ENCODE assay signal across 18 cellular contexts in the genomic region with DNA sequence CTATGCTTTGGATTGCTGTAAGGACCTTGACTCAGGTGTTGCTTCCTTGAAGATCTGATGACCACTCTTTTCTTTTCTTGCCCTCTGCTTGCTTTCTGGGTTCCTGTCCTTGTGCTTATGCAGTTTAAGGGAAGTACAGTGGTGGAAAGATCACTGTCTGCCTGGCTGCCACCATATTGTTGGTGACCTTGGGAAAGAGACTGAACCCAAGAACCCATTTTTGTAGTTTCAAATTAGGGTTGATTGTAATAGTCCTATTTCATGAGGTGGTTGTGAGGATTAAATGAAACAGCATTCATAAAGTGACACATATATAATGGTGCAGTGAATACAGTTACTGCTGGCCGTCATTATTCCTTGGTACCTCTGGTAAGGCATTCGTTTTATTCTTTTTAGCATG. TPM values are rescaled to one million over a fixed set of nuclear protein-coding genes. Genes with fewer than 3 reads are reported as not detected.
DNase-seq lines count a peak whose midpoint lies in the region; ATAC-seq, FAIRE-seq and TF ChIP-seq lines count a peak whose summit lies in the region.
"Had no signal": no experiment of that assay in that cellular context is flagged by ENCODE, and none has a peak within 500 bp of the region (broad histone marks: within the 10 kb centered on the region; RNA-seq: fewer than 3 reads in every experiment).

No MANE protein-coding gene starts in this region.

- H3K4me1 ChIP-seq in heart left ventricle: peaks cover 23 to 94% (median 81%) of the 10 kb centered on the region in 12 donors
- peaks cover 75% of the 10 kb centered on the region for H3K4me1 ChIP-seq in keratinocyte (ENCODE audit: control insufficient read depth, extremely low read depth, insufficient read depth, low read length)
- peaks cover 24 to 83% (median 39%) of the 10 kb centered on the region in 3 donors for H3K4me1 ChIP-seq in gastroesophageal sphincter

- no peak for TF ChIP-seq POLR2A in heart left ventricle (IDR thresholded peaks at IDR 0.05)
- TF ChIP-seq POLR2A in gastroesophageal sphincter (IDR thresholded peaks at IDR 0.05): no peak

- POLR2A ChIA-PET in WTC11 (lab: Charles Lee): no interaction called here

- H3K36me3 ChIP-seq in heart left ventricle (no peaks in the 10 kb centered on the region), keratinocyte (ENCODE audit: control insufficient read depth in 2 of 2, extremely low read depth in 1 of 2, insufficient read depth in 2 of 2, low read length in 2 of 2) (no peaks in the 10 kb centered on the region), gastroesophageal sphincter (no peaks in the 10 kb centered on the region)
- H3K36me3 ChIP-seq: spleen had no signal

- peak overlapping the region; percentile 55 for H3K9ac ChIP-seq in keratinocyte (ENCODE audit: control insufficient read depth, extremely low read depth, insufficient read depth, low read length)

- CTCF ChIA-PET in WTC11 (lab: Charles Lee): interaction anchor here (1.0 kb wide), 1 partner anchor 13 kb away, joined by 3 read pairs; no protein-coding TSS in a partner anchor

- peaks cover 80% of the 10 kb centered on the region for H3K79me2 ChIP-seq in keratinocyte (ENCODE audit: control insufficient read depth, insufficient read depth, low read length)

- ATAC-seq in heart left ventricle (no peak), Right ventricle myocardium inferior (no peak), WTC11 (no peak), gastroesophageal sphincter (no peak), HG03175 (IDR thresholded peaks at IDR 0.05; ENCODE audit: unreplicated experiment) (no peak)
- ATAC-seq in stimulated activated naive B cell treated with anti-CD40 and anti-IgM and Interleukin-4, amounts not matched to agents 10 μg/mL and 1 μg/mL and 100 μg/mL, for 72 hours (replicated peaks): no peak
- ATAC-seq: K562, left colon had no signal

- H3K9me3 Mint-ChIP-seq in WTC11: peaks cover 2% of the 10 kb centered on the region; the same call in 1 of the 2 replicates
- H3K9me3 Mint-ChIP-seq in stimulated activated naive B cell treated with anti-CD40 and anti-IgM and Interleukin-4, amounts not matched to agents 10 μg/mL and 1 μg/mL and 100 μg/mL, for 72 hours: peaks cover 1 to 3% of the 10 kb centered on the region in 2 donors

- H4K20me1 ChIP-seq in keratinocyte (ENCODE audit: control insufficient read depth, extremely low read depth, insufficient read depth, low read length): peaks cover 4% of the 10 kb centered on the region

- H3K4me2 ChIP-seq in keratinocyte (ENCODE audit: control insufficient read depth, extremely low read depth, insufficient read depth, low read depth, low read length): peak overlapping the region; percentile 76

- no peak for FAIRE-seq in keratinocyte (lab: Jason Lieb, UNC)
- FAIRE-seq: K562, urothelium cell line had no signal

- intact Hi-C loops in heart left ventricle (cut with DNase I) (loop anchor here in 1 of 10 donors (5.0 kb wide), 1 partner anchor 36 kb away; no protein-coding TSS in a partner anchor), Right ventricle myocardium inferior (cut with DNase I) (no loop called here)

- dilution Hi-C loops in keratinocyte (cut with MboI; ENCODE audit: extremely low pct_ligation_motif_present, low sequenced_read_pairs): no loop called here

- WGBS in heart left ventricle, 4 donors: 85 to 95% (median 86%) methylated on average over 2 of the region's 2 CpGs
- WGBS in gastroesophageal sphincter (ENCODE audit: low coverage in 1 of 2), 2 donors: 92 to 100% methylated on average over 1 to 2 of the region's 2 CpGs

- no peaks in the 10 kb centered on the region for H3K27me3 Mint-ChIP-seq in WTC11 (ENCODE audit: low read depth)
- no peaks in the 10 kb centered on the region for H3K27me3 Mint-ChIP-seq in stimulated activated naive B cell treated with anti-CD40 and anti-IgM and Interleukin-4, amounts not matched to agents 10 μg/mL and 1 μg/mL and 100 μg/mL, for 72 hours

- no peak overlapping the region for H2AFZ ChIP-seq in keratinocyte (ENCODE audit: control insufficient read depth, low read length)

- no peaks in the 10 kb centered on the region for H3K27me3 ChIP-seq in heart left ventricle
- no peaks in the 10 kb centered on the region for H3K27me3 ChIP-seq in keratinocyte (ENCODE audit: control insufficient read depth, extremely low read depth, insufficient read depth, low read length)
- H3K27me3 ChIP-seq in gastroesophageal sphincter: no peaks in the 10 kb centered on the region
- H3K27me3 ChIP-seq: spleen had no signal

- H3K27ac Mint-ChIP-seq in WTC11: peak overlapping the region; percentile 46
- H3K27ac Mint-ChIP-seq in stimulated activated naive B cell treated with anti-CD40 and anti-IgM and Interleukin-4, amounts not matched to agents 10 μg/mL and 1 μg/mL and 100 μg/mL, for 72 hours: peak overlapping the region; percentile 39

- H3K4me3 Mint-ChIP-seq in WTC11: no peak overlapping the region
- H3K4me3 Mint-ChIP-seq in stimulated activated naive B cell treated with anti-CD40 and anti-IgM and Interleukin-4, amounts not matched to agents 10 μg/mL and 1 μg/mL and 100 μg/mL, for 72 hours: no peak overlapping the region

- no peak overlapping the region for H3K4me3 ChIP-seq in heart left ventricle
- no peak overlapping the region for H3K4me3 ChIP-seq in keratinocyte (ENCODE audit: control insufficient read depth in 2 of 3, extremely low read depth in 1 of 3, insufficient read depth in 2 of 3, low read depth in 1 of 3, low read length in 3 of 3)
- no peak overlapping the region for H3K4me3 ChIP-seq in gastroesophageal sphincter
- H3K4me3 ChIP-seq: K562, spleen had no signal

- DNase-seq in heart left ventricle: no peak
- no peak for DNase-seq in Right ventricle myocardium inferior (ENCODE audit: missing footprints)
- DNase-seq in WTC11 (ENCODE audit: low spot score): no peak
- DNase-seq in keratinocyte (ENCODE audit: low read depth, low spot score): no peak
- no peak for DNase-seq in stimulated activated naive B cell treated with anti-CD40 and anti-IgM and Interleukin-4, amounts not matched to agents 10 μg/mL and 1 μg/mL and 100 μg/mL, for 72 hours
- no peak for DNase-seq in stimulated activated CD8-positive, alpha-beta memory T cell treated with anti-CD3 and anti-CD28 coated beads, Interleukin-4, amount 100 ng/mL, for 48 hours
- DNase-seq: ACHN; C1 segment of cervical spinal cord; foreskin melanocyte; left colon; NCI-H69; SHP77 treated with DMSO at 0.1 percent for 48 hours; spleen; stimulated activated CD4-positive, alpha-beta T cell treated with anti-CD3 and anti-CD28 coated beads, Interleukin-4, amount 100 ng/mL, for 24 hours had no signal

- H3K9me3 ChIP-seq in heart left ventricle (no peaks in the 10 kb centered on the region), keratinocyte (ENCODE audit: control insufficient read depth, low read depth, low read length) (no peaks in the 10 kb centered on the region), gastroesophageal sphincter (no peaks in the 10 kb centered on the region)
- H3K9me3 ChIP-seq: spleen had no signal

- peaks cover 6% of the 10 kb centered on the region for H3K9me1 ChIP-seq in keratinocyte (ENCODE audit: control insufficient read depth, extremely low read depth, insufficient read depth, low read length)

- H3K27ac ChIP-seq in heart left ventricle: peak overlapping the region in 8 of 12 donors; percentile 14 to 73 (median 61)
- H3K27ac ChIP-seq in keratinocyte (ENCODE audit: control insufficient read depth, insufficient read depth, low read length): peak overlapping the region; percentile 96
- H3K27ac ChIP-seq in gastroesophageal sphincter: no peak overlapping the region

- TF ChIP-seq CTCF in heart left ventricle (IDR thresholded peaks at IDR 0.05): no peak
- no peak for TF ChIP-seq CTCF in WTC11 (IDR thresholded peaks at IDR 0.05)
- no peak for TF ChIP-seq CTCF in keratinocyte (optimal IDR thresholded peaks at IDR 0.05 in 1 of 3, IDR thresholded peaks at IDR 0.05 in 1 of 3, conservative IDR thresholded peaks at IDR 0.05 in 1 of 3; ENCODE audit: extremely low read depth in 1 of 3, insufficient read depth in 2 of 3, low read length in 3 of 3)
- TF ChIP-seq CTCF in gastroesophageal sphincter (IDR thresholded peaks at IDR 0.05): no peak

- no peak for TF ChIP-seq EP300 in gastroesophageal sphincter (IDR thresholded peaks at IDR 0.05)

- peaks cover 84% of the 10 kb centered on the region for H3K4me1 Mint-ChIP-seq in WTC11
- peaks cover 56 to 85% of the 10 kb centered on the region in 2 donors for H3K4me1 Mint-ChIP-seq in stimulated activated naive B cell treated with anti-CD40 and anti-IgM and Interleukin-4, amounts not matched to agents 10 μg/mL and 1 μg/mL and 100 μg/mL, for 72 hours

- no peaks in the 10 kb centered on the region; the same call in 1 of the 2 replicates for H3K36me3 Mint-ChIP-seq in WTC11
- H3K36me3 Mint-ChIP-seq in stimulated activated naive B cell treated with anti-CD40 and anti-IgM and Interleukin-4, amounts not matched to agents 10 μg/mL and 1 μg/mL and 100 μg/mL, for 72 hours: peaks cover 12 to 17% of the 10 kb centered on the region in 2 donors

RNA-seq across cellular contexts. Expression of a gene that starts 41.1 kb away (rescaled TPM):
- total RNA-seq in heart left ventricle (100 to 1,000 TPM in 6 of 9 donors, 10 to 100 TPM in 3; 65.3 to 146 (median 114) TPM), Right ventricle myocardium inferior (82.5 TPM), WTC11 (2021) (82.6 to 112 TPM (median 87.3 TPM) in 3 replicates), gastroesophageal sphincter (10 to 100 TPM; 35.8 to 59.5 (median 48.9) TPM)
- polyA plus RNA-seq in heart left ventricle (100 to 1,000 TPM in 1 of 2 donors, 10 to 100 TPM in 1; 52.7 to 192 TPM), keratinocyte (46.6 to 99.0 TPM (median 84.1 TPM) in 3 replicates)
- 57.9 TPM for polyA plus RNA-seq in keratinocyte (2011; ENCODE audit: low read depth)
- polyA plus RNA-seq in keratinocyte (2011; cell fraction: cytosol; rRNA removed): 69.4 and 77.1 TPM in 2 replicates
- 90.2 and 109 TPM in 2 replicates for polyA plus RNA-seq in keratinocyte (2011; cell fraction: nucleus; rRNA removed)
- polyA plus RNA-seq in keratinocyte (2012; ENCODE audit: low replicate concordance): 45.2 and 134 TPM in 2 replicates
- 79.8 to 148 TPM (median 96.9 TPM) in 3 replicates for polyA minus RNA-seq in keratinocyte
- polyA minus RNA-seq in keratinocyte (2011; cell fraction: cytosol; rRNA and poly(A)+ RNA removed): 46.4 TPM
- 106 and 199 TPM in 2 replicates for polyA minus RNA-seq in keratinocyte (2011; cell fraction: nucleus; rRNA and poly(A)+ RNA removed)

Comparison
In these comparisons a context has a peak if more than half of its experiments do, and no peak if none do; other contexts are left out.
1. H3K27ac ChIP-seq: peak in heart left ventricle (8 of 12) and keratinocyte (single experiment); none in gastroesophageal sphincter (0 of 4).